Comparison of ENCODE assay signal across 32 cellular contexts in the genomic region with DNA sequence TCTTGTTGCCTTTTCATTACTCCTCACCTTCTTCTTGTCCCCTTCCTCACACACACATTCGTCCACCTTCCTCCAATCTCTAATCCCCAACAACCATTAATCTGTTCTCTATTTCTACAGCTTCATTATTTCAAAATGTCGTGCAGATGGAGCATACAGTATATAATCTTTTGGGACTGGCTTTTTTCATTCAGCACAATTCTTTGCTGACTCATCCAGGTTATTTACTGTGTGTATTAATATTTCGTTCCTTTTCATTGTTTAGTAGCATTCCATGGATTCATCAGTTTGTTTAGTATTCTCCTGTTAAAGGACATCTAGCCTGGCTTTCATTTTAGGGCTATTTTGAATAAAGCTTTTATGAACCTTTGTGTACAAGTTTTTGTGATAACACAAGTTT.
"Had no signal": no experiment of that assay in that cellular context is flagged by ENCODE, and none has a peak within 500 bp of the region (broad histone marks: within the 10 kb centered on the region; RNA-seq: fewer than 3 reads in every experiment).

No MANE protein-coding gene starts in this region.

- H3K4me2 ChIP-seq: smooth muscle cell had no signal

- H3K27ac ChIP-seq: ovary, parathyroid adenoma, psoas muscle, right lobe of liver, skin epidermis, spleen, suprapubic skin, testis, tibial artery, transverse colon, upper lobe of right lung, uterus had no signal

- H3K27ac Mint-ChIP-seq: naive thymus-derived CD8-positive, alpha-beta T cell; natural killer cell treated with Interleukin-12 subunit alpha and Interleukin-12 subunit beta and Interleukin-15 and Interleukin-18, amount 100 ng/mL, for 72 hours; nephron progenitor cell; progenitor cell of endocrine pancreas; stimulated activated memory B cell treated with anti-CD40 and anti-IgM and Interleukin-4, amounts not matched to agents 10 μg/mL and 1 μg/mL and 100 μg/mL, for 72 hours; type B pancreatic cell had no signal

- H3K36me3 ChIP-seq: ovary, right lobe of liver, spleen, suprapubic skin, tibial artery, transverse colon, upper lobe of right lung, uterus had no signal

- H3K27me3 ChIP-seq: ovary, right lobe of liver, spleen, suprapubic skin, testis, tibial artery, upper lobe of right lung, uterus had no signal

- H3K79me2 ChIP-seq: parathyroid adenoma had no signal

- H3K4me1 Mint-ChIP-seq: naive thymus-derived CD8-positive, alpha-beta T cell; neural crest cell; stimulated activated memory B cell treated with anti-CD40 and anti-IgM and Interleukin-4, amounts not matched to agents 10 μg/mL and 1 μg/mL and 100 μg/mL, for 72 hours had no signal

- H2AFZ ChIP-seq: parathyroid adenoma had no signal

- H3K9ac ChIP-seq: parathyroid adenoma had no signal

- H3K4me1 ChIP-seq: parathyroid adenoma, psoas muscle, right lobe of liver, spleen, suprapubic skin, testis, tibial artery, transverse colon, upper lobe of right lung, uterus had no signal

- H3K27me3 Mint-ChIP-seq: naive thymus-derived CD8-positive, alpha-beta T cell; stimulated activated naive CD8-positive, alpha-beta T cell treated with anti-CD3 and anti-CD28 coated beads, Interleukin-15, amount 100 ng/mL, for 72 hours had no signal

- H3K9me3 ChIP-seq: ovary, psoas muscle, right lobe of liver, spleen, suprapubic skin, testis, tibial artery, transverse colon, upper lobe of right lung, uterus had no signal

- H3K36me3 Mint-ChIP-seq: naive thymus-derived CD8-positive, alpha-beta T cell; natural killer cell treated with Interleukin-12 subunit alpha and Interleukin-12 subunit beta and Interleukin-15 and Interleukin-18, amount 100 ng/mL, for 72 hours; stimulated activated memory B cell treated with anti-CD40 and anti-IgM and Interleukin-4, amounts not matched to agents 10 μg/mL and 1 μg/mL and 100 μg/mL, for 72 hours; type B pancreatic cell had no signal

- DNase-seq: naive thymus-derived CD8-positive, alpha-beta T cell; nephron progenitor cell; occipital lobe; ovary; posterior cingulate gyrus; psoas muscle; right cardiac atrium; right lobe of liver; spleen; stimulated activated CD4-positive, alpha-beta T cell treated with anti-CD3 and anti-CD28 coated beads, Interleukin-12 subunit alpha, Interleukin-12 subunit beta, amount 100 ng/mL, for 4 hours; stimulated activated CD4-positive, alpha-beta T cell treated with anti-CD3 and anti-CD28 coated beads, Interleukin-1b, Interleukin-23, amount 100 ng/mL, for 48 hours; stimulated activated CD4-positive, alpha-beta T cell treated with anti-CD3 and anti-CD28 coated beads, Interleukin-4, amount 100 ng/mL, for 1 hour; stimulated activated CD4-positive, alpha-beta T cell treated with anti-CD3 and anti-CD28 coated beads, Interleukin-4, amount 100 ng/mL, for 4 hours; stimulated activated CD8-positive, alpha-beta memory T cell treated with anti-CD3 and anti-CD28 coated beads, Interleukin-4, amount 100 ng/mL, for 48 hours; stimulated activated naive CD4-positive, alpha-beta T cell; stimulated activated naive CD8-positive, alpha-beta T cell treated with anti-CD3 and anti-CD28 coated beads, Interleukin-15, amount 100 ng/mL, for 72 hours; stimulated activated naive CD8-positive, alpha-beta T cell treated with anti-CD3 and anti-CD28 coated beads, Interleukin-15, Interleukin-2, amounts not matched to agents 100 U/mL and 50 U/mL, for 24 hours; substantia nigra; testis; tibial artery; transverse colon; upper lobe of right lung; uterus had no signal

- H3K4me3 Mint-ChIP-seq: naive thymus-derived CD8-positive, alpha-beta T cell; natural killer cell treated with Interleukin-12 subunit alpha and Interleukin-12 subunit beta and Interleukin-15 and Interleukin-18, amount 100 ng/mL, for 72 hours; nephron progenitor cell; neural crest cell; stimulated activated memory B cell treated with anti-CD40 and anti-IgM and Interleukin-4, amounts not matched to agents 10 μg/mL and 1 μg/mL and 100 μg/mL, for 72 hours; stimulated activated naive CD8-positive, alpha-beta T cell treated with anti-CD3 and anti-CD28 coated beads, Interleukin-15, amount 100 ng/mL, for 72 hours; type B pancreatic cell had no signal

- ATAC-seq: naive thymus-derived CD8-positive, alpha-beta T cell; natural killer cell treated with Interleukin-12 subunit alpha and Interleukin-12 subunit beta and Interleukin-15 and Interleukin-18, amount 100 ng/mL, for 72 hours; psoas muscle; right cardiac atrium; right lobe of liver; stimulated activated memory B cell treated with anti-CD40 and anti-IgM and Interleukin-4, amounts not matched to agents 10 μg/mL and 1 μg/mL and 100 μg/mL, for 72 hours; stimulated activated naive CD8-positive, alpha-beta T cell treated with anti-CD3 and anti-CD28 coated beads, Interleukin-15, amount 100 ng/mL, for 72 hours; stimulated activated naive CD8-positive, alpha-beta T cell treated with anti-CD3 and anti-CD28 coated beads, Interleukin-15, Interleukin-2, amounts not matched to agents 100 U/mL and 50 U/mL, for 24 hours; upper lobe of right lung had no signal

- H3K4me3 ChIP-seq: ovary, psoas muscle, right lobe of liver, skin epidermis, smooth muscle cell, spleen, suprapubic skin, testis, tibial artery, transverse colon, upper lobe of right lung, uterus had no signal

- H3K9me3 Mint-ChIP-seq: naive thymus-derived CD8-positive, alpha-beta T cell; natural killer cell treated with Interleukin-12 subunit alpha and Interleukin-12 subunit beta and Interleukin-15 and Interleukin-18, amount 100 ng/mL, for 72 hours; nephron progenitor cell; neural crest cell; stimulated activated memory B cell treated with anti-CD40 and anti-IgM and Interleukin-4, amounts not matched to agents 10 μg/mL and 1 μg/mL and 100 μg/mL, for 72 hours; stimulated activated naive CD8-positive, alpha-beta T cell treated with anti-CD3 and anti-CD28 coated beads, Interleukin-15, amount 100 ng/mL, for 72 hours; type B pancreatic cell had no signal
